ENCODE assay signal across 28 cellular contexts in genomic region chr4:139589619-139590018, GRCh38. TPM values are rescaled to one million over a fixed set of nuclear protein-coding genes. Genes with fewer than 3 reads are reported as not detected.
A peak's percentile ranks its signal among the peaks of the same experiment; 100 is the strongest.
DNase-seq lines count a peak whose midpoint lies in the region; ATAC-seq, FAIRE-seq and TF ChIP-seq lines count a peak whose summit lies in the region.
"Had no signal": no experiment of that assay in that cellular context is flagged by ENCODE, and none has a peak within 500 bp of the region (broad histone marks: within the 10 kb centered on the region; RNA-seq: fewer than 3 reads in every experiment).

No MANE protein-coding gene starts in this region.

- H3K4me1 ChIP-seq in GM23248 (ENCODE audit: insufficient read depth) (peaks cover 7% of the 10 kb centered on the region; the same call in 1 of the 2 replicates), astrocyte (ENCODE audit: insufficient read depth, low read length) (peaks cover 5% of the 10 kb centered on the region), testis (no peaks in the 10 kb centered on the region)
- H3K4me1 ChIP-seq: esophagus muscularis mucosa, gastrocnemius medialis, prostate gland, transverse colon had no signal

- no peak for TF ChIP-seq CTCF in astrocyte (IDR thresholded peaks at IDR 0.05; ENCODE audit: insufficient read depth, low read depth, low read length)
- TF ChIP-seq CTCF in testis (IDR thresholded peaks at IDR 0.05) = no peak

- intact Hi-C loops in left ventricle myocardium superior (cut with micrococcal nuclease) (no loop called here), sciatic nerve (cut with DNase I) (loop anchor here (5.0 kb wide), 1 partner anchor 902 kb away; no protein-coding TSS in a partner anchor), testis (cut with DNase I; ENCODE audit: low total_unique reads) (no loop called here)

- H3K4me3 Mint-ChIP-seq in astrocyte (ENCODE audit: unreplicated experiment) = no peak overlapping the region
- no peak overlapping the region for H3K4me3 Mint-ChIP-seq in naive thymus-derived CD8-positive, alpha-beta T cell
- H3K4me3 Mint-ChIP-seq: memory B cell had no signal

- H3K9ac ChIP-seq in GM23248 (no peak overlapping the region), astrocyte (ENCODE audit: low read length) (no peak overlapping the region)
- H3K9ac ChIP-seq: SK-N-SH had no signal

- H3K9me3 Mint-ChIP-seq in astrocyte (ENCODE audit: unreplicated experiment) = peaks cover 3% of the 10 kb centered on the region
- H3K9me3 Mint-ChIP-seq in naive thymus-derived CD8-positive, alpha-beta T cell = peaks cover 0 to 10% (median 0%) of the 10 kb centered on the region in 9 donors

- H3K36me3 Mint-ChIP-seq in astrocyte (ENCODE audit: low read depth, unreplicated experiment) = no peaks in the 10 kb centered on the region
- H3K36me3 Mint-ChIP-seq in naive thymus-derived CD8-positive, alpha-beta T cell = no peaks in the 10 kb centered on the region
- H3K36me3 Mint-ChIP-seq: memory B cell had no signal

- H3K4me1 Mint-ChIP-seq in astrocyte (ENCODE audit: low read depth, unreplicated experiment) = peaks cover 5% of the 10 kb centered on the region
- H3K4me1 Mint-ChIP-seq in naive thymus-derived CD8-positive, alpha-beta T cell = no peaks in the 10 kb centered on the region
- H3K4me1 Mint-ChIP-seq: memory B cell had no signal

- no peak overlapping the region for H3K27ac Mint-ChIP-seq in astrocyte (ENCODE audit: unreplicated experiment)
- H3K27ac Mint-ChIP-seq in naive thymus-derived CD8-positive, alpha-beta T cell = no peak overlapping the region
- H3K27ac Mint-ChIP-seq: memory B cell had no signal

- no peaks in the 10 kb centered on the region for H3K36me3 ChIP-seq in GM23248 (ENCODE audit: low read depth)
- no peaks in the 10 kb centered on the region for H3K36me3 ChIP-seq in astrocyte (ENCODE audit: insufficient read depth, low read length)
- H3K36me3 ChIP-seq in testis (ENCODE audit: low read depth, missing control alignments) = no peaks in the 10 kb centered on the region
- H3K36me3 ChIP-seq: esophagus muscularis mucosa, gastrocnemius medialis, neutrophil, prostate gland, transverse colon had no signal

- H3K4me3 ChIP-seq in GM23248 (no peak overlapping the region), astrocyte (ENCODE audit: insufficient read depth, low read depth, low read length) (no peak overlapping the region), testis (no peak overlapping the region)
- H3K4me3 ChIP-seq: esophagus muscularis mucosa, gastrocnemius medialis, prostate gland, transverse colon had no signal

- H2AFZ ChIP-seq in GM23248 (no peak overlapping the region), astrocyte (ENCODE audit: low read depth, low read length) (no peak overlapping the region)

- H3K4me2 ChIP-seq in GM23248 (ENCODE audit: unreplicated experiment) (no peak overlapping the region), astrocyte (ENCODE audit: low read length) (no peak overlapping the region)
- H3K4me2 ChIP-seq: SK-N-SH had no signal

- H3K9me3 ChIP-seq in GM23248 (ENCODE audit: low read depth) (no peaks in the 10 kb centered on the region), astrocyte (ENCODE audit: insufficient read depth, low read depth, low read length) (no peaks in the 10 kb centered on the region), testis (no peaks in the 10 kb centered on the region)
- H3K9me3 ChIP-seq: Caco-2, esophagus muscularis mucosa, gastrocnemius medialis, neutrophil, prostate gland, SK-N-SH, transverse colon had no signal

- H3K9me2 ChIP-seq in GM23248 (ENCODE audit: insufficient read depth) = no peaks in the 10 kb centered on the region
- H3K9me2 ChIP-seq: SK-N-SH had no signal

- H3K27me3 ChIP-seq in GM23248 (replicated peaks; ENCODE audit: insufficient read depth) = no peaks in the 10 kb centered on the region
- no peaks in the 10 kb centered on the region for H3K27me3 ChIP-seq in astrocyte (ENCODE audit: insufficient read depth, low read length)
- no peaks in the 10 kb centered on the region for H3K27me3 ChIP-seq in testis
- H3K27me3 ChIP-seq: esophagus muscularis mucosa, gastrocnemius medialis, transverse colon had no signal

- no peak for FAIRE-seq in astrocyte (lab: Jason Lieb, UNC)
- FAIRE-seq: endometrium, G401.6, TTC549 had no signal

- H4K20me1 ChIP-seq in GM23248 (ENCODE audit: insufficient read depth) (no peaks in the 10 kb centered on the region), astrocyte (ENCODE audit: insufficient read depth, low read length) (no peaks in the 10 kb centered on the region)

- no peak overlapping the region for H3K27ac ChIP-seq in GM23248
- no peak overlapping the region for H3K27ac ChIP-seq in astrocyte (ENCODE audit: low read depth, low read length)
- H3K27ac ChIP-seq in testis = no peak overlapping the region
- H3K27ac ChIP-seq: esophagus muscularis mucosa, gastrocnemius medialis, neutrophil, prostate gland, transverse colon had no signal

- DNase-seq in GM23248 (peak; percentile 61), astrocyte (ENCODE audit: low read depth) (peak; percentile 24), left ventricle myocardium superior (no peak), sciatic nerve (ENCODE audit: low spot score) (no peak), testis (no peak)
- DNase-seq in naive thymus-derived CD8-positive, alpha-beta T cell = no peak
- DNase-seq: activated CD4-positive, alpha-beta T cell treated with anti-CD3 and anti-CD28 coated beads, Interleukin-2, amount 50 U/mL, for 48 hours; activated CD4-positive, CD25-positive, alpha-beta regulatory T cell treated with anti-CD3 and anti-CD28 coated beads, Interleukin-2, amount 50 U/mL, for 72 hours; activated T-cell treated with anti-CD3 and anti-CD28 coated beads, Interleukin-2, amount 50 U/mL, for 48 hours; Caco-2; cerebellar nuclear complex; dermis blood vessel endothelial cell; MM.1S; NCI-H1930; NCI-H2171 treated with DMSO at 0.1 percent for 48 hours; NCI-H510A treated with DMSO at 0.1 percent for 48 hours; SK-N-SH; stimulated activated CD4-positive, alpha-beta T cell treated with anti-CD3 and anti-CD28 coated beads, Interleukin-4, amount 100 ng/mL, for 24 hours; transverse colon had no signal

- no peak for TF ChIP-seq POLR2A in testis (IDR thresholded peaks at IDR 0.05)

- ATAC-seq in left ventricle myocardium superior (peak; percentile 76), sciatic nerve (peak; percentile 81), HG02970 (IDR thresholded peaks at IDR 0.05; ENCODE audit: low FRiP score, unreplicated experiment) (no peak)
- ATAC-seq in naive thymus-derived CD8-positive, alpha-beta T cell = no peak

- no peaks in the 10 kb centered on the region for H3F3A ChIP-seq in GM23248 (ENCODE audit: insufficient read depth)

- WGBS in GM23248 (ENCODE audit: low coverage in 1 of 2, low lambda C conversion rate in 2 of 2, missing lambda C conversion rate in 2 of 2), 2 experiments = 41 to 72% methylated on average over 1 of the region's 1 CpG
- WGBS in testis, 2 donors = 83 to 100% methylated on average over 1 of the region's 1 CpG

- POLR2A ChIA-PET in naive thymus-derived CD8-positive, alpha-beta T cell (lab: Charles Lee) = no interaction called here

- H3K27me3 Mint-ChIP-seq in astrocyte (ENCODE audit: low read depth, unreplicated experiment) = peaks cover 7% of the 10 kb centered on the region
- peaks cover 0 to 6% (median 0%) of the 10 kb centered on the region in 5 donors for H3K27me3 Mint-ChIP-seq in naive thymus-derived CD8-positive, alpha-beta T cell

- in situ Hi-C loops in GM23248 (cut with MboI) = no loop called here

- no peaks in the 10 kb centered on the region for H3K79me2 ChIP-seq in GM23248 (ENCODE audit: insufficient read depth)
- H3K79me2 ChIP-seq in astrocyte (ENCODE audit: insufficient read depth, low read length) = no peaks in the 10 kb centered on the region

RNA-seq across cellular contexts. Expression of gene SETD7, which starts 33.6 kb away (rescaled TPM):
- 82.5 and 101 TPM in 2 replicates for total RNA-seq in GM23248 (2014; rRNA removed; shearing (Covaris generic))
- polyA plus RNA-seq in GM23248 (2016; fragmentation: Nextera tagmentation; extraction: Ambion mirVana) (31.6 and 34.0 TPM in 2 replicates), testis (ENCODE audit: insufficient read depth, low read depth, low replicate concordance) (39.1 TPM)
- total RNA-seq in astrocyte (51.4 and 55.0 TPM in 2 replicates), left ventricle myocardium superior (50.0 TPM), sciatic nerve (56.9 TPM), testis (10 to 100 TPM; 65.7 to 66.5 TPM)
- 1 to 10 TPM; 2.3 to 2.7 TPM for total RNA-seq in naive thymus-derived CD8-positive, alpha-beta T cell
- under 1 TPM; 0.09 to 0.36 (median 0.32) TPM for polyA plus RNA-seq in naive thymus-derived CD8-positive, alpha-beta T cell

Comparison
In these comparisons a context has a peak if more than half of its experiments do, and no peak if none do; other contexts are left out.
1. DNase-seq: peak in GM23248 (single experiment) and astrocyte (single experiment); none in left ventricle myocardium superior (single experiment), sciatic nerve (single experiment), testis (single experiment) and naive thymus-derived CD8-positive, alpha-beta T cell (0 of 10).
2. ATAC-seq: peak in left ventricle myocardium superior (single experiment) and sciatic nerve (single experiment); none in HG02970 (single experiment) and naive thymus-derived CD8-positive, alpha-beta T cell (0 of 2).
3. RNA of gene SETD7, which starts 33.6 kb away (total RNA-seq): 82.5 to 101 TPM in GM23248, 65.7 to 66.5 TPM in testis, 56.9 TPM in sciatic nerve (single experiment), 51.4 to 55.0 TPM in astrocyte and 50.0 TPM in left ventricle myocardium superior (single experiment); 2.3 to 2.7 TPM in naive thymus-derived CD8-positive, alpha-beta T cell; every median in the first group is over 10 times any median in the second.